ENCODE assay signal across 11 cellular contexts in genomic region chr6:68559052-68559451, GRCh38.
DNase-seq lines count a peak whose midpoint lies in the region; ATAC-seq and TF ChIP-seq lines count a peak whose summit lies in the region.
"Had no signal": no experiment of that assay in that cellular context is flagged by ENCODE, and none has a peak within 500 bp of the region (broad histone marks: within the 10 kb centered on the region; RNA-seq: fewer than 3 reads in every experiment).

No MANE protein-coding gene starts in this region.

- peaks cover 9% of the 10 kb centered on the region for H3K4me1 ChIP-seq in SJCRH30
- H3K4me1 ChIP-seq: Caco-2 had no signal

- H3K4me3 ChIP-seq in SJCRH30 (peak overlapping the region; percentile 49), coronary artery (no peak overlapping the region)
- H3K4me3 ChIP-seq: thoracic aorta had no signal

- no peaks in the 10 kb centered on the region for H3K9me3 ChIP-seq in SJCRH30 (replicated peaks)
- H3K9me3 ChIP-seq: Caco-2, thoracic aorta had no signal

- H3K27ac ChIP-seq in SJCRH30, result peak overlapping the region; percentile 97
- no peak overlapping the region for H3K27ac ChIP-seq in coronary artery
- H3K27ac ChIP-seq: thoracic aorta had no signal

- intact Hi-C loops in left colon (cut with DNase I, micrococcal nuclease), result no loop called here

- DNase-seq in DMS153 (lab: John Stamatoyannopoulos, UW) (peak; percentile 47), NCI-H1105 treated with DMSO at 0.1 percent for 48 hours (lab: John Stamatoyannopoulos, UW) (peak; percentile 86), SJCRH30 (peak; percentile 53 to 78), iPS-NIHi7 (ENCODE audit: extremely low spot score) (peak; percentile 10), coronary artery (ENCODE audit: low spot score) (no peak), left colon (no peak), A172 (ENCODE audit: low spot score) (no peak), COLO829 (ENCODE audit: low spot score) (no peak)
- DNase-seq: Caco-2; stimulated activated CD4-positive, alpha-beta T cell treated with anti-CD3 and anti-CD28 coated beads, Interleukin-2, amount 100 ng/mL, for 24 hours had no signal

- H3K36me3 ChIP-seq in SJCRH30, result no peaks in the 10 kb centered on the region
- H3K36me3 ChIP-seq: thoracic aorta had no signal

- TF ChIP-seq CTCF in coronary artery (IDR thresholded peaks at IDR 0.05), result no peak

- ATAC-seq in left colon, result no peak

- H3K27me3 ChIP-seq in SJCRH30, result no peaks in the 10 kb centered on the region

Comparison
In these comparisons a context has a peak if more than half of its experiments do, and no peak if none do; other contexts are left out.
1. DNase-seq: peak in DMS153 (single experiment), NCI-H1105 treated with DMSO at 0.1 percent for 48 hours (single experiment), SJCRH30 (2 of 2) and iPS-NIHi7 (single experiment); none in coronary artery (single experiment), left colon (0 of 2), A172 (single experiment) and COLO829 (single experiment).